Comparison of ENCODE assay signal across 8 cellular contexts in genomic region chr7:139358541-139359365, GRCh38. TPM values are rescaled to one million over a fixed set of nuclear protein-coding genes. Genes with fewer than 3 reads are reported as not detected.
A peak's percentile ranks its signal among the peaks of the same experiment; 100 is the strongest.
DNase-seq lines count a peak whose midpoint lies in the region; ATAC-seq lines count a peak whose summit lies in the region.

No MANE protein-coding gene starts in this region.

- H3K4me1 ChIP-seq in skeletal muscle tissue (ENCODE audit: control insufficient read depth in 3 of 3, insufficient read depth in 3 of 3, low read length in 3 of 3), result peaks cover 14 to 21% (median 17%) of the 10 kb centered on the region in 3 donors

- ATAC-seq in GM18517 (IDR thresholded peaks at IDR 0.05; ENCODE audit: unreplicated experiment) (peak; percentile 19), HG03103 (IDR thresholded peaks at IDR 0.05; ENCODE audit: low read depth, unreplicated experiment) (peak; percentile 1)
- peak; percentile 6 for ATAC-seq in activated naive CD8-positive, alpha-beta T cell treated with anti-CD3 and anti-CD28 coated beads, Interleukin-2, amount 10 ng/mL, durations not matched to agents 7 days and 5 days (ENCODE audit: low read depth)

- H3K36me3 ChIP-seq in skeletal muscle tissue (ENCODE audit: control insufficient read depth in 3 of 3, insufficient read depth in 3 of 3, low read length in 3 of 3), result peaks cover 0 to 6% (median 0%) of the 10 kb centered on the region in 3 donors

- peaks cover 9% of the 10 kb centered on the region for H3K36me3 Mint-ChIP-seq in activated naive CD8-positive, alpha-beta T cell treated with anti-CD3 and anti-CD28 coated beads, Interleukin-2, amount 10 ng/mL, durations not matched to agents 7 days and 5 days

- H3K27me3 ChIP-seq in skeletal muscle tissue (ENCODE audit: control insufficient read depth in 3 of 3, insufficient read depth in 3 of 3, low read length in 3 of 3), result no peaks in the 10 kb centered on the region

- peak overlapping the region; percentile 96 for H3K4me3 Mint-ChIP-seq in activated naive CD8-positive, alpha-beta T cell treated with anti-CD3 and anti-CD28 coated beads, Interleukin-2, amount 10 ng/mL, durations not matched to agents 7 days and 5 days

- peak overlapping the region; percentile 100 for H3K27ac Mint-ChIP-seq in activated naive CD8-positive, alpha-beta T cell treated with anti-CD3 and anti-CD28 coated beads, Interleukin-2, amount 10 ng/mL, durations not matched to agents 7 days and 5 days

- peak overlapping the region; percentile 99 for H3K27ac ChIP-seq in skeletal muscle tissue (ENCODE audit: low read depth, low read length)

- H3K9ac ChIP-seq in skeletal muscle tissue (ENCODE audit: low read depth in 1 of 3, low read length in 3 of 3), result peak overlapping the region; percentile 96 to 99 (median 97)

- peaks cover 24% of the 10 kb centered on the region for H3K4me1 Mint-ChIP-seq in activated naive CD8-positive, alpha-beta T cell treated with anti-CD3 and anti-CD28 coated beads, Interleukin-2, amount 10 ng/mL, durations not matched to agents 7 days and 5 days

- no peaks in the 10 kb centered on the region for H3K27me3 Mint-ChIP-seq in activated naive CD8-positive, alpha-beta T cell treated with anti-CD3 and anti-CD28 coated beads, Interleukin-2, amount 10 ng/mL, durations not matched to agents 7 days and 5 days

- H3K9me3 ChIP-seq in skeletal muscle tissue (ENCODE audit: control insufficient read depth in 3 of 3, low read length in 3 of 3), result no peaks in the 10 kb centered on the region

- no peaks in the 10 kb centered on the region for H3K9me3 Mint-ChIP-seq in activated naive CD8-positive, alpha-beta T cell treated with anti-CD3 and anti-CD28 coated beads, Interleukin-2, amount 10 ng/mL, durations not matched to agents 7 days and 5 days

- DNase-seq in A172 (ENCODE audit: low spot score) (peak; percentile 21), RKO (ENCODE audit: low spot score) (peak; percentile 85), hepatic stellate cell (ENCODE audit: low spot score) (peak; percentile 38), activated gamma-delta T cell (lab: John Stamatoyannopoulos, UW) (no peak)
- peak; percentile 54 for DNase-seq in activated naive CD8-positive, alpha-beta T cell treated with anti-CD3 and anti-CD28 coated beads, Interleukin-2, amount 10 ng/mL, durations not matched to agents 7 days and 5 days

- H3K4me3 ChIP-seq in skeletal muscle tissue (ENCODE audit: low read length in 3 of 3), result peak overlapping the region; percentile 95 to 98 (median 98)

- POLR2A ChIA-PET in activated naive CD8-positive, alpha-beta T cell treated with anti-CD3 and anti-CD28 coated beads, Interleukin-2, amount 10 ng/mL, durations not matched to agents 7 days and 5 days (lab: Charles Lee), result interaction anchor here (0.7 to 2.9 kb wide), 16 partner anchors 7 to 264 kb away, joined by 3 to 33 read pairs (median 4); partner anchors contain the start of genes FMC1 and UBN2

RNA-seq across cellular contexts. Expression of gene LUC7L2, which starts 0.9 kb away (rescaled TPM):
- 63.1 and 77.4 TPM in 2 replicates for total RNA-seq in A172 (2014; rRNA removed; shearing (Covaris generic))
- total RNA-seq in activated naive CD8-positive, alpha-beta T cell treated with anti-CD3 and anti-CD28 coated beads, Interleukin-2, amount 10 ng/mL, durations not matched to agents 7 days and 5 days, result 100 to 1,000 TPM; 138 TPM
- total RNA-seq in skeletal muscle tissue, result 32.9 TPM

RNA-seq across cellular contexts. Expression of gene FMC1, which starts 17.6 kb away (rescaled TPM):
- total RNA-seq in A172 (2014; rRNA removed; shearing (Covaris generic)), result 4.9 and 7.5 TPM in 2 replicates
- total RNA-seq in activated naive CD8-positive, alpha-beta T cell treated with anti-CD3 and anti-CD28 coated beads, Interleukin-2, amount 10 ng/mL, durations not matched to agents 7 days and 5 days, result 1 to 10 TPM; 7.5 to 8.0 TPM
- 48.0 TPM for total RNA-seq in skeletal muscle tissue
